8 cellular contexts compared by ENCODE assay signal in genomic region chr17:30718691-30719090, GRCh38.
DNase-seq lines count a peak whose midpoint lies in the region; ATAC-seq, FAIRE-seq and TF ChIP-seq lines count a peak whose summit lies in the region.
"Not testable (repeated sequence)": the region's sequence is repeated elsewhere in the genome, so short reads cannot be mapped to it uniquely, and the experiment has no call there.

No MANE protein-coding gene starts in this region.

- peaks cover 12% of the 10 kb centered on the region for H3K4me1 Mint-ChIP-seq in activated CD8-positive, alpha-beta T cell treated with anti-CD3 and anti-CD28 coated beads, Interleukin-2, amount 10 ng/mL, durations not matched to agents 7 days and 5 days (ENCODE audit: low read depth)
- H3K4me1 Mint-ChIP-seq in dendritic cell treated with granulocyte-macrophage colony-stimulating factor and Interleukin-4, amounts not matched to agents 40 ng/mL and 50 ng/mL, for 4 days (ENCODE audit: low read depth), result peaks cover 87% of the 10 kb centered on the region
- peaks cover 12% of the 10 kb centered on the region for H3K4me1 Mint-ChIP-seq in type B pancreatic cell (ENCODE audit: unreplicated experiment)

- H3K27me3 Mint-ChIP-seq in activated CD8-positive, alpha-beta T cell treated with anti-CD3 and anti-CD28 coated beads, Interleukin-2, amount 10 ng/mL, durations not matched to agents 7 days and 5 days (ENCODE audit: low read depth); dendritic cell treated with granulocyte-macrophage colony-stimulating factor and Interleukin-4, amounts not matched to agents 40 ng/mL and 50 ng/mL, for 4 days; type B pancreatic cell: not testable (repeated sequence)

- not testable (repeated sequence) for H3K36me3 ChIP-seq in Peyer's patch, left ventricle myocardium inferior, lower lobe of right lung, pancreas

- TF ChIP-seq POLR2A in Peyer's patch (IDR thresholded peaks at IDR 0.05), result not testable (repeated sequence)

- POLR2A ChIA-PET in activated CD8-positive, alpha-beta T cell treated with anti-CD3 and anti-CD28 coated beads, Interleukin-2, amount 10 ng/mL, durations not matched to agents 7 days and 5 days (lab: Charles Lee), result not testable (repeated sequence)

- FAIRE-seq in pancreas (lab: Jason Lieb, UNC), result not testable (repeated sequence)

- not testable (repeated sequence) for H3K27me3 ChIP-seq in Peyer's patch; left ventricle myocardium inferior (ENCODE audit: low read depth); lower lobe of right lung (ENCODE audit: low read depth); pancreas

- CTCF ChIA-PET in activated CD8-positive, alpha-beta T cell treated with anti-CD3 and anti-CD28 coated beads, Interleukin-2, amount 10 ng/mL, durations not matched to agents 7 days and 5 days (lab: Charles Lee), result interaction anchor here (0.9 to 1.6 kb wide), 3 partner anchors 10 to 242 kb away, joined by 5 to 7 read pairs (median 5); partner anchors contain the start of gene GOSR1

- 93 to 94% methylated on average over 8 of the region's 8 CpGs for WGBS in pancreas, 2 donors

- not testable (repeated sequence) for H3K27ac Mint-ChIP-seq in activated CD8-positive, alpha-beta T cell treated with anti-CD3 and anti-CD28 coated beads, Interleukin-2, amount 10 ng/mL, durations not matched to agents 7 days and 5 days; type B pancreatic cell
- peak overlapping the region; percentile 16 for H3K27ac Mint-ChIP-seq in dendritic cell treated with granulocyte-macrophage colony-stimulating factor and Interleukin-4, amounts not matched to agents 40 ng/mL and 50 ng/mL, for 4 days

- DNase-seq in Peyer's patch (peak in 2 of 3 donors; percentile 23 to 30), left ventricle myocardium inferior (peak; percentile 2), lower lobe of right lung (peak; percentile 20), pancreas (peak in 5 of 6 donors; percentile 1 to 30 (median 7)), type B pancreatic cell (ENCODE audit: extremely low spot score, unreplicated experiment) (peak; percentile 44)
- peak; percentile 17 for DNase-seq in activated CD8-positive, alpha-beta T cell treated with anti-CD3 and anti-CD28 coated beads, Interleukin-2, amount 10 ng/mL, durations not matched to agents 7 days and 5 days
- peak; percentile 41 for DNase-seq in activated effector memory CD4-positive, alpha-beta T cell treated with anti-CD3 and anti-CD28 coated beads, Interleukin-2, amount 50 U/mL, for 16 hours

- intact Hi-C loops in dendritic cell treated with granulocyte-macrophage colony-stimulating factor and Interleukin-4, amounts not matched to agents 40 ng/mL and 50 ng/mL, for 4 days (cut with micrococcal nuclease), result loop anchor here (5.0 kb wide), 1 partner anchor 241 kb away; the partner anchor contains the start of gene GOSR1
- intact Hi-C loops in left ventricle myocardium inferior (cut with micrococcal nuclease); lower lobe of right lung (cut with DNase I); pancreas (cut with DNase I): not testable (repeated sequence)

- H3K27ac ChIP-seq in Peyer's patch; left ventricle myocardium inferior (replicated peaks); lower lobe of right lung; pancreas: not testable (repeated sequence)

- ATAC-seq in activated CD8-positive, alpha-beta T cell treated with anti-CD3 and anti-CD28 coated beads, Interleukin-2, amount 10 ng/mL, durations not matched to agents 7 days and 5 days; lower lobe of right lung; pancreas: not testable (repeated sequence)

- H3K36me3 Mint-ChIP-seq in activated CD8-positive, alpha-beta T cell treated with anti-CD3 and anti-CD28 coated beads, Interleukin-2, amount 10 ng/mL, durations not matched to agents 7 days and 5 days (ENCODE audit: low read depth); type B pancreatic cell: not testable (repeated sequence)
- H3K36me3 Mint-ChIP-seq in dendritic cell treated with granulocyte-macrophage colony-stimulating factor and Interleukin-4, amounts not matched to agents 40 ng/mL and 50 ng/mL, for 4 days (ENCODE audit: low read depth), result peaks cover 34% of the 10 kb centered on the region

- not testable (repeated sequence) for H3K9me3 Mint-ChIP-seq in activated CD8-positive, alpha-beta T cell treated with anti-CD3 and anti-CD28 coated beads, Interleukin-2, amount 10 ng/mL, durations not matched to agents 7 days and 5 days (ENCODE audit: insufficient read depth); dendritic cell treated with granulocyte-macrophage colony-stimulating factor and Interleukin-4, amounts not matched to agents 40 ng/mL and 50 ng/mL, for 4 days; type B pancreatic cell

- TF ChIP-seq CTCF in Peyer's patch (IDR thresholded peaks at IDR 0.05); left ventricle myocardium inferior (IDR thresholded peaks at IDR 0.05; ENCODE audit: borderline replicate concordance); lower lobe of right lung (IDR thresholded peaks at IDR 0.05); pancreas (IDR thresholded peaks at IDR 0.05); type B pancreatic cell (conservative IDR thresholded peaks at IDR 0.05): not testable (repeated sequence)

- H3K9me3 ChIP-seq in Peyer's patch; left ventricle myocardium inferior (replicated peaks); lower lobe of right lung; pancreas: not testable (repeated sequence)

- H3K4me3 Mint-ChIP-seq in activated CD8-positive, alpha-beta T cell treated with anti-CD3 and anti-CD28 coated beads, Interleukin-2, amount 10 ng/mL, durations not matched to agents 7 days and 5 days; dendritic cell treated with granulocyte-macrophage colony-stimulating factor and Interleukin-4, amounts not matched to agents 40 ng/mL and 50 ng/mL, for 4 days; type B pancreatic cell: not testable (repeated sequence)

- not testable (repeated sequence) for H3K4me3 ChIP-seq in Peyer's patch, left ventricle myocardium inferior, lower lobe of right lung, pancreas

- not testable (repeated sequence) for H3K4me1 ChIP-seq in Peyer's patch, left ventricle myocardium inferior, lower lobe of right lung, pancreas
